In the genomic region with DNA sequence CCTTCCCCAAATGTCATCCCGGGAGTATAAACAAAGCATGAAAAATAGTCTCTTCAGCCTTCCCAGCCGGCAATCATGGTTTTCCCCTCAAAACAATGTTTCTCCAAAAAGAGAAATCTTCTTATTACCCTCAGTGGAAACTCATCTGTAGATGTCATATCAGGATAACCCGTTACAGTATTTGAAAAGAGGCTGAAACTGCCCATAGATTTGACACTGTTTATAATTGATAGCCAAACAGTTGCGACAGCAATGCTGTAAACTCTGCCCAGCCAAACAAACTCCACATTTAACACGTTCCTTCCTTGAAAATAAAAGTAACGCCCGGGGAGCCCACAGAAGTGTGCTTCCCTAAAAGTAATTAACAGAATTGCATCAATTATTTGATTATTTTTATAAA, we compare ENCODE assay signal across 7 cellular contexts.
DNase-seq lines count a peak whose midpoint lies in the region; ATAC-seq and TF ChIP-seq lines count a peak whose summit lies in the region.

No MANE protein-coding gene starts in this region.

- ATAC-seq in GM18858 (IDR thresholded peaks at IDR 0.05; ENCODE audit: unreplicated experiment) (no peak), GM21515 (IDR thresholded peaks at IDR 0.05; ENCODE audit: unreplicated experiment) (no peak)

- no peaks in the 10 kb centered on the region for H3F3A ChIP-seq in OCI-LY1 (ENCODE audit: insufficient read depth, low read length)

- peak overlapping the region; percentile 70 for H3K4me3 ChIP-seq in H7 (ENCODE audit: insufficient read depth, low read depth, low read length)
- peak overlapping the region; percentile 71 for H3K4me3 ChIP-seq in OCI-LY1 (ENCODE audit: low read depth, low read length, poor library complexity, severe bottlenecking)
- H3K4me3 ChIP-seq in mucosa of stomach (ENCODE audit: low read length), result peak overlapping the region; percentile 39

- H3K9me3 Mint-ChIP-seq in endothelial cell (ENCODE audit: unreplicated experiment), result no peaks in the 10 kb centered on the region

- no peak for TF ChIP-seq CTCF in OCI-LY1 (IDR thresholded peaks at IDR 0.05; ENCODE audit: low read length)
- TF ChIP-seq CTCF in endothelial cell (IDR thresholded peaks at IDR 0.05; ENCODE audit: unreplicated experiment), result no peak

- H3K4me2 ChIP-seq in OCI-LY1 (ENCODE audit: low read length), result peak overlapping the region; percentile 80

- H3K9me2 ChIP-seq in OCI-LY1 (ENCODE audit: low read depth, low read length), result no peaks in the 10 kb centered on the region

- DNase-seq in H7 (no peak), endothelial cell (ENCODE audit: low spot score) (no peak), HK-2 (ENCODE audit: unreplicated experiment) (no peak)

- peaks cover 11% of the 10 kb centered on the region for H3K36me3 Mint-ChIP-seq in endothelial cell (ENCODE audit: low read depth, unreplicated experiment)

- peak overlapping the region; percentile 100 for H3K27ac Mint-ChIP-seq in endothelial cell (ENCODE audit: unreplicated experiment)

- H3K27ac ChIP-seq in OCI-LY1 (ENCODE audit: low read depth, low read length, poor library complexity, severe bottlenecking), result no peak overlapping the region

- peaks cover 10% of the 10 kb centered on the region for H3K27me3 Mint-ChIP-seq in endothelial cell (ENCODE audit: unreplicated experiment)

- peaks cover 27% of the 10 kb centered on the region for H3K4me1 ChIP-seq in OCI-LY1 (ENCODE audit: insufficient read depth, low read length, severe bottlenecking)
- peaks cover 28% of the 10 kb centered on the region for H3K4me1 ChIP-seq in mucosa of stomach (ENCODE audit: control insufficient read depth, insufficient read depth, low read length)

- H3K9ac ChIP-seq in OCI-LY1 (ENCODE audit: low read length) (peak overlapping the region; percentile 74), mucosa of stomach (ENCODE audit: low read length) (peak overlapping the region; percentile 73)

- H3K36me3 ChIP-seq in H7 (replicated peaks; ENCODE audit: control insufficient read depth, insufficient read depth, low read length) (no peaks in the 10 kb centered on the region), OCI-LY1 (ENCODE audit: insufficient read depth, low read length) (no peaks in the 10 kb centered on the region), mucosa of stomach (ENCODE audit: control insufficient read depth, insufficient read depth, low read length) (no peaks in the 10 kb centered on the region)

- 0 out of 2 replicates have a peak overlapping the region, but pooled peaks have one; percentile 40 for H2AFZ ChIP-seq in OCI-LY1 (ENCODE audit: low read length)

- H3K27me3 ChIP-seq in H7 (ENCODE audit: control insufficient read depth, insufficient read depth, low read length) (no peaks in the 10 kb centered on the region), OCI-LY1 (ENCODE audit: insufficient read depth, low read length) (peaks cover 3% of the 10 kb centered on the region), mucosa of stomach (ENCODE audit: control insufficient read depth, insufficient read depth, low read length) (no peaks in the 10 kb centered on the region)

- no peaks in the 10 kb centered on the region for H3K9me3 ChIP-seq in OCI-LY1 (ENCODE audit: low read length)
- H3K9me3 ChIP-seq in mucosa of stomach (ENCODE audit: control insufficient read depth, low read length), result no peaks in the 10 kb centered on the region

- H4K20me1 ChIP-seq in OCI-LY1 (ENCODE audit: insufficient read depth, low read length), result no peaks in the 10 kb centered on the region

- peak overlapping the region; percentile 98 for H3K4me3 Mint-ChIP-seq in endothelial cell (ENCODE audit: unreplicated experiment)

- H3K79me2 ChIP-seq in OCI-LY1 (ENCODE audit: insufficient read depth, low read length), result no peaks in the 10 kb centered on the region

- peaks cover 50% of the 10 kb centered on the region for H3K4me1 Mint-ChIP-seq in endothelial cell (ENCODE audit: unreplicated experiment)
